Comparison of ENCODE assay signal across 12 cellular contexts in the genomic region with DNA sequence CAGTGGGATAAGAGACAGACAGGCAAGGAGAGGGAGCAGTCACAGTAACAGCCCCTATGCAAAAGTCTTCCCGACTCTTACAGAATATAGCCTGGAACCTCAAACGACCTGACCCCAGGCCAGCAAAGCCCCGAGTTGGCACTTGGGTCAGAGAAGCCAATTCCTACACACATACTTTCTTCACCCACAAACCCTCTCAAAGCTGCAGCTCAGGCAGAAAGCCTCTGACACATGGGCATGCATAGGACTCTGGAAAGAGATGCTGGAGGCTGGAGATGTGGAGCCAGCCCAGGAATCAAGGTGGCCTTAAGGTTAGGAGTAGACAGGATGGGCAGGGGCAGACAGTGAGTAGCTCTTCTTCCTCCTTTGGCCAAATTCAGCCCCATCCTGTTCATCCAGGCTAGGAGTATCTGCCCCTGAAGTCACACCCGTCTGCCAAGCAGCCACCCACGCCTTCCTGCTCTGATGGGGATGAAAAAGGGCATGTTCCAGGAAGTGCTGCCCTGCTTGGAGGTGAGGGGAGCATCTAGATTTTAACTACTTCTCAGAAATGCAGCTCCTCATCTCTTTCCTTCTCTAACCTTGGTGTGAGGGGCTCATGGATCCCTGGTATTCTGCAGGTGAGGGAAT. TPM values are rescaled to one million over a fixed set of nuclear protein-coding genes. Genes with fewer than 3 reads are reported as not detected.
DNase-seq lines count a peak whose midpoint lies in the region; ATAC-seq and TF ChIP-seq lines count a peak whose summit lies in the region.
"Had no signal": no experiment of that assay in that cellular context is flagged by ENCODE, and none has a peak within 500 bp of the region (broad histone marks: within the 10 kb centered on the region; RNA-seq: fewer than 3 reads in every experiment).

No MANE protein-coding gene starts in this region.

- peaks cover 4% of the 10 kb centered on the region for H3K79me2 ChIP-seq in neural progenitor cell (ENCODE audit: low read depth)

- H3K27me3 Mint-ChIP-seq in CD4-positive, alpha-beta memory T cell, result no peaks in the 10 kb centered on the region
- no peaks in the 10 kb centered on the region for H3K27me3 Mint-ChIP-seq in T-helper 1 cell treated with Interleukin-12 subunit alpha and Interleukin-12 subunit beta and Interleukin-4 antibody, amounts not matched to agents 30 μg/mL and 1 μg/mL, for 36 hours (ENCODE audit: low read depth)
- peaks cover 2% of the 10 kb centered on the region for H3K27me3 Mint-ChIP-seq in neural progenitor cell (ENCODE audit: insufficient read depth, low read depth)

- no peak overlapping the region for H2AFZ ChIP-seq in neural progenitor cell (replicated peaks)

- H3K27me3 ChIP-seq in CD4-positive, alpha-beta memory T cell (ENCODE audit: insufficient read depth, low read length), result no peaks in the 10 kb centered on the region
- no peaks in the 10 kb centered on the region for H3K27me3 ChIP-seq in neural progenitor cell

- peaks cover 4% of the 10 kb centered on the region for H4K20me1 ChIP-seq in neural progenitor cell (ENCODE audit: low read depth)

- H3K27ac ChIP-seq in CD4-positive, alpha-beta memory T cell (ENCODE audit: low read depth, low read length), result peak overlapping the region; percentile 27
- H3K27ac ChIP-seq in neural progenitor cell, result no peak overlapping the region
- H3K27ac ChIP-seq: KMS-11 had no signal

- TF ChIP-seq CTCF in neural progenitor cell (IDR thresholded peaks at IDR 0.05) (no peak), lower leg skin (IDR thresholded peaks at IDR 0.05) (no peak)

- no peak overlapping the region for H3K4me2 ChIP-seq in neural progenitor cell
- H3K4me2 ChIP-seq: KMS-11 had no signal

- 52 to 68% methylated on average over 5 of the region's 5 CpGs for WGBS in lower leg skin, 2 donors

- intact Hi-C loops in CD4-positive, alpha-beta memory T cell (cut with micrococcal nuclease), result no loop called here
- intact Hi-C loops in lower leg skin (cut with DNase I; ENCODE audit: low total_unique reads), result no loop called here

- H3K4me3 ChIP-seq in CD4-positive, alpha-beta memory T cell (ENCODE audit: low read length in 2 of 2), result no peak overlapping the region
- no peak overlapping the region for H3K4me3 ChIP-seq in neural progenitor cell
- no peak overlapping the region for H3K4me3 ChIP-seq in lower leg skin (ENCODE audit: low read depth, poor library complexity, severe bottlenecking)

- POLR2A ChIA-PET in CD4-positive, alpha-beta memory T cell (lab: Charles Lee; ENCODE audit: partially characterized antibody), result interaction anchor here (1.2 to 1.8 kb wide), 4 partner anchors 8 to 56 kb away, joined by 3 to 10 read pairs (median 4); a partner anchor contains a TSS

- H3K9me3 ChIP-seq in CD4-positive, alpha-beta memory T cell (ENCODE audit: control insufficient read depth in 1 of 2, low read length in 2 of 2), result no peaks in the 10 kb centered on the region
- no peaks in the 10 kb centered on the region for H3K9me3 ChIP-seq in neural progenitor cell (ENCODE audit: low read depth)

- peaks cover 55% of the 10 kb centered on the region for H3K4me1 ChIP-seq in CD4-positive, alpha-beta memory T cell (ENCODE audit: insufficient read depth, low read length)
- peaks cover 18% of the 10 kb centered on the region for H3K4me1 ChIP-seq in neural progenitor cell

- H3K36me3 ChIP-seq in CD4-positive, alpha-beta memory T cell (ENCODE audit: insufficient read depth, low read length), result no peaks in the 10 kb centered on the region
- H3K36me3 ChIP-seq in neural progenitor cell, result no peaks in the 10 kb centered on the region

- CTCF ChIA-PET in CD4-positive, alpha-beta memory T cell (lab: Charles Lee; ENCODE audit: partially characterized antibody), result interaction anchor here (0.6 to 2.8 kb wide), 6 partner anchors 13 to 172 kb away, joined by 3 to 17 read pairs (median 4); no protein-coding TSS in a partner anchor

- H3K4me1 Mint-ChIP-seq in CD4-positive, alpha-beta memory T cell, result peaks cover 45 to 81% (median 61%) of the 10 kb centered on the region in 4 donors
- H3K4me1 Mint-ChIP-seq in T-helper 1 cell treated with Interleukin-12 subunit alpha and Interleukin-12 subunit beta and Interleukin-4 antibody, amounts not matched to agents 30 μg/mL and 1 μg/mL, for 36 hours (ENCODE audit: low read depth), result peaks cover 36% of the 10 kb centered on the region
- peaks cover 6% of the 10 kb centered on the region for H3K4me1 Mint-ChIP-seq in neural progenitor cell

- DNase-seq in CD4-positive, alpha-beta memory T cell, result peak in 1 of 5 donors; percentile 15
- DNase-seq in activated naive CD4-positive, alpha-beta T cell treated with anti-CD3 and anti-CD28 coated beads, Interleukin-2, amount 50 U/mL, for 16 hours, result peak; percentile 31
- peak; percentile 27 for DNase-seq in stimulated activated CD4-positive, alpha-beta T cell treated with anti-CD3 and anti-CD28 coated beads, Interleukin-12 subunit alpha, Interleukin-12 subunit beta, amount 100 ng/mL, for 4 hours
- no peak for DNase-seq in NCI-H1436 treated with DMSO at 0.1 percent for 48 hours (lab: John Stamatoyannopoulos, UW)
- DNase-seq in neural progenitor cell (ENCODE audit: low spot score), result no peak
- DNase-seq in lower leg skin (ENCODE audit: low spot score in 2 of 2), result no peak
- DNase-seq: NCI-H774 had no signal

- ATAC-seq in GM18868 (IDR thresholded peaks at IDR 0.05; ENCODE audit: unreplicated experiment), result no peak

- no peak overlapping the region for H3K9ac ChIP-seq in neural progenitor cell
- H3K9ac ChIP-seq: KMS-11 had no signal

- H3K9me3 Mint-ChIP-seq in CD4-positive, alpha-beta memory T cell, result no peaks in the 10 kb centered on the region
- no peaks in the 10 kb centered on the region for H3K9me3 Mint-ChIP-seq in T-helper 1 cell treated with Interleukin-12 subunit alpha and Interleukin-12 subunit beta and Interleukin-4 antibody, amounts not matched to agents 30 μg/mL and 1 μg/mL, for 36 hours
- no peaks in the 10 kb centered on the region for H3K9me3 Mint-ChIP-seq in neural progenitor cell

- TF ChIP-seq POLR2A in lower leg skin (IDR thresholded peaks at IDR 0.05), result no peak

- no peaks in the 10 kb centered on the region for H3F3A ChIP-seq in neural progenitor cell (ENCODE audit: low read depth)

- peak overlapping the region; percentile 28 to 88 (median 85) for H3K27ac Mint-ChIP-seq in CD4-positive, alpha-beta memory T cell
- peak overlapping the region; percentile 46 for H3K27ac Mint-ChIP-seq in T-helper 1 cell treated with Interleukin-12 subunit alpha and Interleukin-12 subunit beta and Interleukin-4 antibody, amounts not matched to agents 30 μg/mL and 1 μg/mL, for 36 hours
- H3K27ac Mint-ChIP-seq in neural progenitor cell, result no peak overlapping the region

- H3K4me3 Mint-ChIP-seq in CD4-positive, alpha-beta memory T cell, result peak overlapping the region in 7 of 8 donors; percentile 56 to 81 (median 76)
- H3K4me3 Mint-ChIP-seq in T-helper 1 cell treated with Interleukin-12 subunit alpha and Interleukin-12 subunit beta and Interleukin-4 antibody, amounts not matched to agents 30 μg/mL and 1 μg/mL, for 36 hours, result peak overlapping the region; percentile 52
- no peak overlapping the region for H3K4me3 Mint-ChIP-seq in neural progenitor cell

- H3K36me3 Mint-ChIP-seq in CD4-positive, alpha-beta memory T cell, result peaks cover 6 to 22% of the 10 kb centered on the region in 2 donors
- peaks cover 14% of the 10 kb centered on the region for H3K36me3 Mint-ChIP-seq in T-helper 1 cell treated with Interleukin-12 subunit alpha and Interleukin-12 subunit beta and Interleukin-4 antibody, amounts not matched to agents 30 μg/mL and 1 μg/mL, for 36 hours (ENCODE audit: low read depth)
- peaks cover 25% of the 10 kb centered on the region for H3K36me3 Mint-ChIP-seq in neural progenitor cell

RNA-seq across cellular contexts. Expression of a gene that starts 7.8 kb away (rescaled TPM):
- total RNA-seq in CD4-positive, alpha-beta memory T cell, result 10 to 100 TPM; 26.1 to 26.3 TPM
- polyA plus RNA-seq in CD4-positive, alpha-beta memory T cell, result 10 to 100 TPM in 1 of 2 donors, 1 to 10 TPM in 1; 9.1 to 14.3 TPM
- total RNA-seq in neural progenitor cell (ENCODE audit: low replicate concordance), result 10.4 and 15.8 TPM in 2 replicates
- 10 to 100 TPM; 12.8 to 22.0 (median 15.8) TPM for total RNA-seq in lower leg skin

RNA-seq across cellular contexts. Expression of a gene that starts 29.9 kb away (rescaled TPM):
- 10 to 100 TPM; 59.7 to 62.0 TPM for total RNA-seq in CD4-positive, alpha-beta memory T cell
- polyA plus RNA-seq in CD4-positive, alpha-beta memory T cell, result 100 to 1,000 TPM in 1 of 2 donors, 10 to 100 TPM in 1; 96.6 to 102 TPM
- total RNA-seq in neural progenitor cell (ENCODE audit: low replicate concordance), result 3.8 and 6.0 TPM in 2 replicates
- total RNA-seq in lower leg skin, result 10 to 100 TPM in 2 of 4 donors, 1 to 10 TPM in 2; 5.3 to 11.5 (median 9.8) TPM

RNA-seq across cellular contexts. Expression of a gene that starts 44.7 kb away (rescaled TPM):
- total RNA-seq in CD4-positive, alpha-beta memory T cell, result 1 to 10 TPM; 1.8 to 1.9 TPM
- polyA plus RNA-seq in CD4-positive, alpha-beta memory T cell, result 1 to 10 TPM; 1.4 to 1.9 TPM
- not detected in 2 replicates for total RNA-seq in neural progenitor cell (ENCODE audit: low replicate concordance)
- 10 to 100 TPM in 3 of 4 donors, 1 to 10 TPM in 1; 6.5 to 89.1 (median 35.0) TPM for total RNA-seq in lower leg skin
- total RNA-seq: astrocyte, epithelial cell of proximal tubule had no signal

RNA-seq across cellular contexts. Expression of a gene that starts 55.2 kb away (rescaled TPM):
- total RNA-seq in CD4-positive, alpha-beta memory T cell, result 100 to 1,000 TPM; 111 to 117 TPM
- 10 to 100 TPM in 1 of 2 donors, 1 to 10 TPM in 1; 9.0 to 13.3 TPM for polyA plus RNA-seq in CD4-positive, alpha-beta memory T cell
- total RNA-seq in neural progenitor cell (ENCODE audit: low replicate concordance) (449 and 700 TPM in 2 replicates), lower leg skin (100 to 1,000 TPM in 1 of 4 donors, 10 to 100 TPM in 3; 49.5 to 143 (median 66.0) TPM)

Comparison
In these comparisons a context has a peak if more than half of its experiments do, and no peak if none do; other contexts are left out.
1. DNase-seq: peak in activated naive CD4-positive, alpha-beta T cell treated with anti-CD3 and anti-CD28 coated beads, Interleukin-2, amount 50 U/mL, for 16 hours (single experiment) and stimulated activated CD4-positive, alpha-beta T cell treated with anti-CD3 and anti-CD28 coated beads, Interleukin-12 subunit alpha, Interleukin-12 subunit beta, amount 100 ng/mL, for 4 hours (single experiment); none in NCI-H1436 treated with DMSO at 0.1 percent for 48 hours (single experiment), neural progenitor cell (single experiment) and lower leg skin (0 of 2).